In the genomic region with DNA sequence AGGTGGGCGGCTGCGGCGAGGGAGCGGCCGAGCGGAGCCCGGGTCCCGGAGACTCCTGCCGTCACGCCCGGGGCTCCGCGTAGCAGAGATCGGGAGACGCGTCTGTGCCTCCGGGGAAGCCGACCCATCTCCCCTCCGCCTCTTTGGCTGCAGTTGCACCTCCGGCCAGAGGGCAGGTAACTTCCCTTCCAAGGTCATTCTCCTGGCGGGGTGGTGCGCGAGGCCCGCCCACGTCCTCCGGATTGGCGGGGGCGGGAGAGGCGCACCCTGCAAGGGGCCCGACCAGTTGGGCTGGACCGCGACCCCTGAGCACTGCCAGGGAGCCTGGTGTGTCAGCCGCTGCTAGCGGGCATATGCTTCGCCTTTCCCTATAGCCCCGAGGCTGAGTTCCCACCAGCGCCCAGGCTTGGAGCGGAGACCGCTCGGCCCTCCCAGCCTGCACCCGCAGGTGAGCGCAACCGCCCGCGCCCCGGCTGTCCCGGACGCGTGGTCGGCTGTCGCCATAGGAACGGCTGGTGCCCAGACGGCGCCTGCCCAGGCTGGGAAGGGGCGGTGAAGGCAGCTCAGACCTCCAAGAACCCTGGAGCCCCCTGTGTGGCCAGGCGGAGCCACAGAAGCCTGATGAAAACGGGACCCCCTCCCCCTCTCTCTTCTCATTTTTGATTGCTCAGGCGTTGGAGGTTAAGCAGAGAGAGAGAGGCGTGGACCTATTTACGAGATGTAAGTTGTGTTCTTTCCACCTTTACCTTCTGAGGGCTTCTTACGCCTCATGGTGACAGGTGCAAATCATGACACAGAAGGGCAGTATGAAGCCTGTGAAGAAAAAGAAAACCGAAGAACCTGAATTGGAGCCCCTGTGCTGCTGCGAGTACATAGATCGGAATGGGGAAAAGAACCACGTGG, we compare ENCODE assay signal across 8 cellular contexts. TPM values are rescaled to one million over a fixed set of nuclear protein-coding genes. Genes with fewer than 3 reads are reported as not detected.
A peak's percentile ranks its signal among the peaks of the same experiment; 100 is the strongest.
DNase-seq lines count a peak whose midpoint lies in the region; ATAC-seq lines count a peak whose summit lies in the region.

No MANE protein-coding gene starts in this region.

- H3K36me3 ChIP-seq in CD4-positive, alpha-beta memory T cell (ENCODE audit: insufficient read depth, low read length), result no peaks in the 10 kb centered on the region

- no peaks in the 10 kb centered on the region for H3K27me3 ChIP-seq in CD4-positive, alpha-beta memory T cell (ENCODE audit: insufficient read depth, low read length)

- no peaks in the 10 kb centered on the region for H3K9me3 Mint-ChIP-seq in CD4-positive, alpha-beta memory T cell
- H3K9me3 Mint-ChIP-seq in activated naive CD8-positive, alpha-beta T cell treated with anti-CD3 and anti-CD28 coated beads, Interleukin-2, amount 50 U/mL, for 24 hours, result no peaks in the 10 kb centered on the region

- H3K4me1 ChIP-seq in CD4-positive, alpha-beta memory T cell (ENCODE audit: insufficient read depth, low read length), result peaks cover 14% of the 10 kb centered on the region

- peaks cover 3 to 5% of the 10 kb centered on the region in 2 donors for H3K27me3 Mint-ChIP-seq in CD4-positive, alpha-beta memory T cell
- H3K27me3 Mint-ChIP-seq in activated naive CD8-positive, alpha-beta T cell treated with anti-CD3 and anti-CD28 coated beads, Interleukin-2, amount 50 U/mL, for 24 hours, result peaks cover 19% of the 10 kb centered on the region

- peak; percentile 19 to 48 (median 36) for DNase-seq in CD4-positive, alpha-beta memory T cell
- peak; percentile 22 for DNase-seq in RKO (ENCODE audit: low spot score)
- peak; percentile 41 for DNase-seq in activated naive CD8-positive, alpha-beta T cell treated with anti-CD3 and anti-CD28 coated beads, Interleukin-2, amount 50 U/mL, for 24 hours
- peak; percentile 34 for DNase-seq in hepatic stellate cell (ENCODE audit: low spot score)
- no peak for DNase-seq in skeletal muscle cell (ENCODE audit: low read depth)
- no peak for DNase-seq in hippocampal formation (lab: John Stamatoyannopoulos, UW)

- peak overlapping the region; percentile 70 to 83 (median 77) for H3K4me3 Mint-ChIP-seq in CD4-positive, alpha-beta memory T cell
- peak overlapping the region; percentile 62 for H3K4me3 Mint-ChIP-seq in activated naive CD8-positive, alpha-beta T cell treated with anti-CD3 and anti-CD28 coated beads, Interleukin-2, amount 50 U/mL, for 24 hours

- peaks cover 9 to 28% (median 15%) of the 10 kb centered on the region in 4 donors for H3K4me1 Mint-ChIP-seq in CD4-positive, alpha-beta memory T cell
- peaks cover 14% of the 10 kb centered on the region for H3K4me1 Mint-ChIP-seq in activated naive CD8-positive, alpha-beta T cell treated with anti-CD3 and anti-CD28 coated beads, Interleukin-2, amount 50 U/mL, for 24 hours

- H3K27ac Mint-ChIP-seq in CD4-positive, alpha-beta memory T cell, result peak overlapping the region in 6 of 7 donors; percentile 32 to 82 (median 72)
- H3K27ac Mint-ChIP-seq in activated naive CD8-positive, alpha-beta T cell treated with anti-CD3 and anti-CD28 coated beads, Interleukin-2, amount 50 U/mL, for 24 hours, result no peak overlapping the region

- H3K36me3 Mint-ChIP-seq in CD4-positive, alpha-beta memory T cell, result peaks cover 4 to 5% of the 10 kb centered on the region in 2 donors
- H3K36me3 Mint-ChIP-seq in activated naive CD8-positive, alpha-beta T cell treated with anti-CD3 and anti-CD28 coated beads, Interleukin-2, amount 50 U/mL, for 24 hours (ENCODE audit: low read depth), result no peaks in the 10 kb centered on the region

- ATAC-seq in GM19351 (IDR thresholded peaks at IDR 0.05; ENCODE audit: unreplicated experiment), result peak; percentile 51
- peak; percentile 59 for ATAC-seq in HG03432 (IDR thresholded peaks at IDR 0.05; ENCODE audit: unreplicated experiment)
- peak; percentile 40 for ATAC-seq in activated naive CD8-positive, alpha-beta T cell treated with anti-CD3 and anti-CD28 coated beads, Interleukin-2, amount 50 U/mL, for 24 hours

- H3K27ac ChIP-seq in CD4-positive, alpha-beta memory T cell (ENCODE audit: low read depth, low read length), result peak overlapping the region; percentile 19

- H3K9me3 ChIP-seq in CD4-positive, alpha-beta memory T cell (ENCODE audit: control insufficient read depth in 1 of 2, low read length in 2 of 2), result no peaks in the 10 kb centered on the region

- intact Hi-C loops in CD4-positive, alpha-beta memory T cell (cut with micrococcal nuclease), result loop anchor here (1.0 kb wide), 1 partner anchor 252 kb away; a partner anchor contains a TSS

- H3K4me3 ChIP-seq in CD4-positive, alpha-beta memory T cell (ENCODE audit: low read length in 2 of 2), result peak overlapping the region in 1 of 2 donors; percentile 66
- peak overlapping the region; percentile 59 for H3K4me3 ChIP-seq in skeletal muscle cell (ENCODE audit: low read depth, low read length)

- POLR2A ChIA-PET in CD4-positive, alpha-beta memory T cell (lab: Charles Lee; ENCODE audit: partially characterized antibody), result no interaction called here

- CTCF ChIA-PET in CD4-positive, alpha-beta memory T cell (lab: Charles Lee; ENCODE audit: partially characterized antibody), result no interaction called here

RNA-seq across cellular contexts. Expression of a gene that starts 0.5 kb away (rescaled TPM):
- 1 to 10 TPM; 5.2 to 7.3 TPM for total RNA-seq in CD4-positive, alpha-beta memory T cell
- polyA plus RNA-seq in CD4-positive, alpha-beta memory T cell, result 1 to 10 TPM in 1 of 2 donors, under 1 TPM in 1; 0.82 to 1.0 TPM

Comparison
In these comparisons a context has a peak if more than half of its experiments do, and no peak if none do; other contexts are left out.
1. DNase-seq: peak in CD4-positive, alpha-beta memory T cell (5 of 5), RKO (single experiment), activated naive CD8-positive, alpha-beta T cell treated with anti-CD3 and anti-CD28 coated beads, Interleukin-2, amount 50 U/mL, for 24 hours (single experiment) and hepatic stellate cell (single experiment); none in skeletal muscle cell (single experiment) and hippocampal formation (0 of 2).
2. Peak in every context shown above with its lines, with median percentiles within 50 percentile points of each other: ATAC-seq.